Comparison of ENCODE assay signal across 9 cellular contexts in the genomic region with DNA sequence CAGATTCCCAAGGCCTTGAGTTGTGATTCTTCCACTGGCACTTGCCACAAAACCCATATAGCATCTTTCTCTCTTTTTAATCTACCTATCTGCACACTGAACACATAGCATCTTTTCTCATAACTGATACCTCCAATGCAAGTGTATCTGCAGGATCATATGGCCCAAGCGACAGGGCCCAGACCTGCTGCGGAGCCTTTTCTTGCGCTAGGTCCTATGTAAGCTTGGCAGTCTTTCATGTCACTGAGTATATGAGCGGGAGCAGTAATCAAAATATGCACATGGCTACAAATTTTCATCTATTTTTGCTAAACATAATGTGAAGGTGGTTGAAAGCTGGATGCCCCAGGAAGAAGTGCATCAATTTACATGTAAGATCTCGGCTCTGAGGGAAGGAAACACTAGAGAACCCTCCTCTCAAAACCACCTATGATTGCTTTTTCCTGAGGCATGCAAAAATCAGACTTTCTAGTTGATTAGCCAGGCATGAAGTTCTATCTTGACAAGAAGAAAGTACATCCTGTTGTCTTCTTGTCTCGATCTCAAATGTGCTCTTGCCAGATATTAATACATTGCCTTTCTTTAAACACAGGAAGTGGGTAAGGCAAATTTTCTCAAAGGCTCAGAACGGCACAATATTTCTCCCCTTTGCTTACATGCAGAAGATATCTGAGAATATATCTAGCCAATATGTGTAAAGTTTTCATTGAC. TPM values are rescaled to one million over a fixed set of nuclear protein-coding genes. Genes with fewer than 3 reads are reported as not detected.
DNase-seq lines count a peak whose midpoint lies in the region; ATAC-seq and TF ChIP-seq lines count a peak whose summit lies in the region.
"Had no signal": no experiment of that assay in that cellular context is flagged by ENCODE, and none has a peak within 500 bp of the region (broad histone marks: within the 10 kb centered on the region; RNA-seq: fewer than 3 reads in every experiment).

No MANE protein-coding gene starts in this region.

- no peaks in the 10 kb centered on the region for H3K79me2 ChIP-seq in Loucy (ENCODE audit: insufficient read depth, low read length)

- H3K4me3 ChIP-seq in Loucy (ENCODE audit: low read length, poor library complexity, severe bottlenecking): peak overlapping the region; percentile 36

- peak overlapping the region; percentile 86 to 91 for H3K27ac Mint-ChIP-seq in natural killer cell
- H3K27ac Mint-ChIP-seq: progenitor cell of endocrine pancreas had no signal

- H3K36me3 Mint-ChIP-seq in natural killer cell: no peaks in the 10 kb centered on the region

- no peaks in the 10 kb centered on the region for H3K27me3 ChIP-seq in Loucy (ENCODE audit: insufficient read depth, low read length, poor library complexity, severe bottlenecking)

- H2AFZ ChIP-seq in Loucy (ENCODE audit: low read length): no peak overlapping the region; the same call in 1 of the 2 replicates

- no peaks in the 10 kb centered on the region for H3K9me2 ChIP-seq in Loucy (replicated peaks; ENCODE audit: low read depth, low read length)

- peaks cover 23% of the 10 kb centered on the region for H3K4me1 ChIP-seq in Loucy (ENCODE audit: insufficient read depth, low read length, poor library complexity, severe bottlenecking)

- peak overlapping the region; percentile 56 for H3K4me2 ChIP-seq in Loucy (ENCODE audit: low read depth, low read length, poor library complexity, severe bottlenecking)

- peaks cover 32 to 38% of the 10 kb centered on the region in 2 donors for H3K4me1 Mint-ChIP-seq in natural killer cell

- TF ChIP-seq CTCF in Loucy (conservative IDR thresholded peaks at IDR 0.05; ENCODE audit: low read length) (no peak), natural killer cell (IDR thresholded peaks at IDR 0.05) (no peak)

- no peak for DNase-seq in natural killer cell
- no peak for DNase-seq in sciatic nerve (ENCODE audit: low spot score)
- no peak for DNase-seq in mucosa of gallbladder (ENCODE audit: low spot score)
- DNase-seq in HT-29 (ENCODE audit: low spot score): no peak
- DNase-seq in T-helper 9 cell: no peak

- intact Hi-C loops in natural killer cell (cut with micrococcal nuclease) (no loop called here), sciatic nerve (cut with DNase I) (no loop called here)

- H3F3A ChIP-seq in Loucy (ENCODE audit: low read depth): peaks cover 6% of the 10 kb centered on the region; the same call in 1 of the 2 replicates

- H4K20me1 ChIP-seq in Loucy (ENCODE audit: insufficient read depth, low read length, poor library complexity, severe bottlenecking): no peaks in the 10 kb centered on the region

- no peak overlapping the region for H3K9ac ChIP-seq in Loucy (ENCODE audit: low read depth, low read length, poor library complexity, severe bottlenecking)

- ATAC-seq in GM18868 (IDR thresholded peaks at IDR 0.05; ENCODE audit: unreplicated experiment) (peak; percentile 98), GM21825 (IDR thresholded peaks at IDR 0.05; ENCODE audit: unreplicated experiment) (peak; percentile 85), natural killer cell (peak; percentile 76 to 88 (median 82)), sciatic nerve (no peak)

- no peaks in the 10 kb centered on the region for H3K9me3 Mint-ChIP-seq in natural killer cell

- H3K36me3 ChIP-seq in Loucy (ENCODE audit: insufficient read depth, low read length): no peaks in the 10 kb centered on the region

- H3K4me3 Mint-ChIP-seq in natural killer cell: peak overlapping the region; percentile 76

- H3K9me3 ChIP-seq in Loucy (ENCODE audit: insufficient read depth, low read depth, low read length): no peaks in the 10 kb centered on the region

- no peaks in the 10 kb centered on the region for H3K27me3 Mint-ChIP-seq in natural killer cell (ENCODE audit: low read depth in 2 of 2)
- H3K27me3 Mint-ChIP-seq: progenitor cell of endocrine pancreas had no signal

RNA-seq across cellular contexts. Expression of gene CEMIP2, which starts 26.9 kb away (rescaled TPM):
- 100 to 1,000 TPM; 204 to 326 (median 230) TPM for total RNA-seq in natural killer cell
- total RNA-seq in sciatic nerve: 111 TPM
- total RNA-seq in mucosa of gallbladder: 103 TPM
- total RNA-seq in HT-29 (2014; rRNA removed; shearing (Covaris generic)): 71.6 and 102 TPM in 2 replicates
